Comparison of ENCODE assay signal across 28 cellular contexts in genomic region chr11:66497206-66497605, GRCh38. TPM values are rescaled to one million over a fixed set of nuclear protein-coding genes. Genes with fewer than 3 reads are reported as not detected.
"Had no signal": no experiment of that assay in that cellular context is flagged by ENCODE, and none has a peak within 500 bp of the region (broad histone marks: within the 10 kb centered on the region; RNA-seq: fewer than 3 reads in every experiment).

No MANE protein-coding gene starts in this region.

- H3K4me3 ChIP-seq: stomach, suprapubic skin, testis, thoracic aorta, thyroid gland, tibial artery, tibial nerve, transverse colon, upper lobe of left lung, upper lobe of right lung, uterus, vagina had no signal

- H3K27ac ChIP-seq: stomach, suprapubic skin, testis, thoracic aorta, thyroid gland, tibial artery, tibial nerve, transverse colon, upper lobe of left lung, upper lobe of right lung, uterus, vagina had no signal

- H3K27me3 ChIP-seq: stomach, suprapubic skin, testis, thyroid gland, tibial artery, tibial nerve, transverse colon, upper lobe of left lung, upper lobe of right lung, uterus, vagina had no signal

- DNase-seq: stimulated activated CD4-positive, alpha-beta T cell treated with anti-CD3 and anti-CD28 coated beads, Interleukin-2, amount 100 ng/mL, for 48 hours; stimulated activated CD4-positive, alpha-beta T cell treated with anti-CD3 and anti-CD28 coated beads, Interleukin-4, amount 100 ng/mL, for 1 hour; stimulated activated CD4-positive, alpha-beta T cell treated with anti-CD3 and anti-CD28 coated beads, Interleukin-4, amount 100 ng/mL, for 24 hours; stimulated activated CD4-positive, alpha-beta T cell treated with anti-CD3 and anti-CD28 coated beads, Interleukin-4, amount 100 ng/mL, for 4 hours; stimulated activated CD8-positive, alpha-beta memory T cell treated with anti-CD3 and anti-CD28 coated beads, Interleukin-4, amount 100 ng/mL, for 48 hours; stimulated activated naive B cell treated with anti-CD40 and anti-IgM and Interleukin-4, amounts not matched to agents 10 μg/mL and 1 μg/mL and 100 μg/mL, for 72 hours; stimulated activated naive CD4-positive, alpha-beta T cell; stimulated activated naive CD4-positive, alpha-beta T cell treated with Interleukin-2 at 50 U/mL for 16 hours; stimulated activated naive CD8-positive, alpha-beta T cell treated with anti-CD3 and anti-CD28 coated beads, Interleukin-15, amount 100 ng/mL, for 72 hours; stimulated activated naive CD8-positive, alpha-beta T cell treated with anti-CD3 and anti-CD28 coated beads, Interleukin-15, Interleukin-2, amounts not matched to agents 100 U/mL and 50 U/mL, for 24 hours; stomach; substantia nigra; testis; thyroid gland; tibial artery; transverse colon; trophoblast cell; upper lobe of left lung; upper lobe of right lung; uterus had no signal

- ATAC-seq: stimulated activated effector memory CD8-positive, alpha-beta T cell treated with anti-CD3 and anti-CD28 coated beads, Interleukin-12 subunit alpha, Interleukin-12 subunit beta, amount 100 ng/mL, for 72 hours; stimulated activated memory B cell treated with anti-CD40 and anti-IgM and Interleukin-4, amounts not matched to agents 10 μg/mL and 1 μg/mL and 100 μg/mL, for 72 hours; stimulated activated naive B cell treated with anti-CD40 and anti-IgM and Interleukin-4, amounts not matched to agents 10 μg/mL and 1 μg/mL and 100 μg/mL, for 72 hours; stimulated activated naive CD8-positive, alpha-beta T cell treated with anti-CD3 and anti-CD28 coated beads, Interleukin-15, amount 100 ng/mL, for 72 hours; stimulated activated naive CD8-positive, alpha-beta T cell treated with anti-CD3 and anti-CD28 coated beads, Interleukin-15, Interleukin-2, amounts not matched to agents 100 U/mL and 50 U/mL, for 24 hours; upper lobe of right lung had no signal

- H3K4me1 ChIP-seq: stomach, suprapubic skin, testis, thyroid gland, tibial artery, tibial nerve, upper lobe of left lung, upper lobe of right lung, uterus, vagina had no signal

- H3K36me3 ChIP-seq: transverse colon, uterus had no signal

- H3K9me3 ChIP-seq: stomach, suprapubic skin, testis, thoracic aorta, thyroid gland, tibial artery, tibial nerve, transverse colon, upper lobe of left lung, upper lobe of right lung, uterus, vagina had no signal

RNA-seq across cellular contexts. Expression of gene ACTN3, which starts 49.5 kb away (rescaled TPM):
- total RNA-seq: stomach, suprapubic skin, temporal lobe, thoracic aorta, transverse colon, upper lobe of right lung, urinary bladder, vagina had no signal
